Comparison of ENCODE assay signal across 15 cellular contexts in genomic region chr6:157144861-157145260, GRCh38.
DNase-seq lines count a peak whose midpoint lies in the region; ATAC-seq and TF ChIP-seq lines count a peak whose summit lies in the region.
"Had no signal": no experiment of that assay in that cellular context is flagged by ENCODE, and none has a peak within 500 bp of the region (broad histone marks: within the 10 kb centered on the region; RNA-seq: fewer than 3 reads in every experiment).

No MANE protein-coding gene starts in this region.

- H3K36me3 Mint-ChIP-seq in endothelial cell (ENCODE audit: low read depth, unreplicated experiment) (peaks cover 33% of the 10 kb centered on the region), nephron progenitor cell (ENCODE audit: low read depth) (peaks cover 56% of the 10 kb centered on the region)

- no peak for ATAC-seq in stimulated activated naive CD8-positive, alpha-beta T cell treated with anti-CD3 and anti-CD28 coated beads, Interleukin-15, amount 100 ng/mL, for 72 hours
- ATAC-seq in stimulated activated naive CD8-positive, alpha-beta T cell treated with anti-CD3 and anti-CD28 coated beads, Interleukin-15, Interleukin-2, amounts not matched to agents 100 U/mL and 50 U/mL, for 24 hours: no peak
- ATAC-seq in HG03175 (IDR thresholded peaks at IDR 0.05; ENCODE audit: unreplicated experiment): no peak

- TF ChIP-seq CTCF in endothelial cell (IDR thresholded peaks at IDR 0.05; ENCODE audit: unreplicated experiment): no peak
- no peak for TF ChIP-seq CTCF in nephron progenitor cell (IDR thresholded peaks at IDR 0.05)
- no peak for TF ChIP-seq CTCF in GM10266 (IDR thresholded peaks at IDR 0.05; ENCODE audit: control insufficient read depth, insufficient read depth, low read depth, missing control alignments)

- H3K4me1 Mint-ChIP-seq in stimulated activated naive CD8-positive, alpha-beta T cell treated with anti-CD3 and anti-CD28 coated beads, Interleukin-15, amount 100 ng/mL, for 72 hours: peaks cover 5% of the 10 kb centered on the region
- H3K4me1 Mint-ChIP-seq in endothelial cell (ENCODE audit: unreplicated experiment) (peaks cover 46% of the 10 kb centered on the region), nephron progenitor cell (peaks cover 58% of the 10 kb centered on the region)

- H3K27me3 Mint-ChIP-seq in stimulated activated naive CD8-positive, alpha-beta T cell treated with anti-CD3 and anti-CD28 coated beads, Interleukin-15, amount 100 ng/mL, for 72 hours: no peaks in the 10 kb centered on the region
- peaks cover 26% of the 10 kb centered on the region for H3K27me3 Mint-ChIP-seq in endothelial cell (ENCODE audit: unreplicated experiment)
- H3K27me3 Mint-ChIP-seq in nephron progenitor cell (ENCODE audit: low read depth, poor library complexity): peaks cover 4% of the 10 kb centered on the region
- H3K27me3 Mint-ChIP-seq: activated CD4-positive, alpha-beta memory T cell treated with anti-CD3 and anti-CD28 coated beads, Interleukin-2, amount 10 ng/mL, durations not matched to agents 7 days and 5 days had no signal

- H3K9me3 Mint-ChIP-seq in stimulated activated naive CD8-positive, alpha-beta T cell treated with anti-CD3 and anti-CD28 coated beads, Interleukin-15, amount 100 ng/mL, for 72 hours: no peaks in the 10 kb centered on the region
- no peaks in the 10 kb centered on the region for H3K9me3 Mint-ChIP-seq in endothelial cell (ENCODE audit: unreplicated experiment)
- no peaks in the 10 kb centered on the region for H3K9me3 Mint-ChIP-seq in nephron progenitor cell
- H3K9me3 Mint-ChIP-seq: activated CD4-positive, alpha-beta memory T cell treated with anti-CD3 and anti-CD28 coated beads, Interleukin-2, amount 10 ng/mL, durations not matched to agents 7 days and 5 days had no signal

- H3K4me3 Mint-ChIP-seq in stimulated activated naive CD8-positive, alpha-beta T cell treated with anti-CD3 and anti-CD28 coated beads, Interleukin-15, amount 100 ng/mL, for 72 hours: no peak overlapping the region
- H3K4me3 Mint-ChIP-seq in endothelial cell (ENCODE audit: unreplicated experiment) (no peak overlapping the region), nephron progenitor cell (no peak overlapping the region)
- H3K4me3 Mint-ChIP-seq: activated CD4-positive, alpha-beta memory T cell treated with anti-CD3 and anti-CD28 coated beads, Interleukin-2, amount 10 ng/mL, durations not matched to agents 7 days and 5 days had no signal

- H3K27ac Mint-ChIP-seq in stimulated activated naive CD8-positive, alpha-beta T cell treated with anti-CD3 and anti-CD28 coated beads, Interleukin-15, amount 100 ng/mL, for 72 hours: peak overlapping the region; percentile 47 to 60
- H3K27ac Mint-ChIP-seq in endothelial cell (ENCODE audit: unreplicated experiment) (peak overlapping the region; percentile 98), nephron progenitor cell (peak overlapping the region; percentile 97)
- H3K27ac Mint-ChIP-seq: activated CD4-positive, alpha-beta memory T cell treated with anti-CD3 and anti-CD28 coated beads, Interleukin-2, amount 10 ng/mL, durations not matched to agents 7 days and 5 days had no signal

- no peak for DNase-seq in stimulated activated naive CD8-positive, alpha-beta T cell treated with anti-CD3 and anti-CD28 coated beads, Interleukin-15, amount 100 ng/mL, for 72 hours
- no peak for DNase-seq in stimulated activated naive CD8-positive, alpha-beta T cell treated with anti-CD3 and anti-CD28 coated beads, Interleukin-15, Interleukin-2, amounts not matched to agents 100 U/mL and 50 U/mL, for 24 hours
- DNase-seq in endothelial cell (ENCODE audit: low spot score) (peak; percentile 26), nephron progenitor cell (no peak), AG08396 (ENCODE audit: low spot score) (no peak), GM10266 (ENCODE audit: extremely low spot score) (no peak), HUDEP-2 (lab: John Stamatoyannopoulos, UW; ENCODE audit: unreplicated experiment in 76 of 76) (no peak)
- DNase-seq: activated CD4-positive, alpha-beta memory T cell treated with anti-CD3 and anti-CD28 coated beads, Interleukin-2, amount 10 ng/mL, durations not matched to agents 7 days and 5 days; activated gamma-delta T cell; central memory CD4-positive, alpha-beta T cell; DND-41; GOT3; NCI-H2227 treated with DMSO at 0.1 percent for 48 hours; OCI-M1 had no signal
